In genomic region chr9:136862849-136863622, GRCh38 we compare ENCODE assay signal across 28 cellular contexts. TPM values are rescaled to one million over a fixed set of nuclear protein-coding genes. Genes with fewer than 3 reads are reported as not detected.
DNase-seq lines count a peak whose midpoint lies in the region; ATAC-seq, FAIRE-seq and TF ChIP-seq lines count a peak whose summit lies in the region.
"Had no signal": no experiment of that assay in that cellular context is flagged by ENCODE, and none has a peak within 500 bp of the region (broad histone marks: within the 10 kb centered on the region; RNA-seq: fewer than 3 reads in every experiment).

No MANE protein-coding gene starts in this region.

- TF ChIP-seq EP300 in HepG2 (IDR thresholded peaks at IDR 0.05; ENCODE audit: low read depth in 2 of 2, low read length in 2 of 2) (no peak), HepG2 (CRISPR knock-in tag; IDR thresholded peaks at IDR 0.05; ENCODE audit: borderline replicate concordance) (no peak), stomach (IDR thresholded peaks at IDR 0.05) (no peak)

- H3K27me3 ChIP-seq in HepG2 (ENCODE audit: control insufficient read depth in 1 of 2, insufficient read depth in 2 of 2, low read length in 2 of 2) (no peaks in the 10 kb centered on the region), stomach (no peaks in the 10 kb centered on the region)
- H3K27me3 ChIP-seq: ascending aorta, cardiac muscle cell, neural progenitor cell had no signal

- POLR2A ChIA-PET in WTC11 (lab: Charles Lee) (no interaction called here), HepG2 (lab: Yijun Ruan, JAX) (interaction anchor here (1.2 kb wide), 1 partner anchor 15 kb away, joined by 4 read pairs; no protein-coding TSS in a partner anchor)

- no peak overlapping the region for H3K27ac Mint-ChIP-seq in WTC11
- H3K27ac Mint-ChIP-seq: neural progenitor cell had no signal

- TF ChIP-seq CTCF in WTC11 (IDR thresholded peaks at IDR 0.05): no peak
- no peak for TF ChIP-seq CTCF in HepG2 (CRISPR knock-in tag; IDR thresholded peaks at IDR 0.05)
- TF ChIP-seq CTCF in stomach (IDR thresholded peaks at IDR 0.05): no peak

- in situ Hi-C loops in HepG2 (cut with HindIII; ENCODE audit: extremely low pct_ligation_motif_present, low pct_unique_long_range_greater_than_20kb): no loop called here

- H3K36me3 ChIP-seq in HepG2 (replicated peaks in 1 of 2; ENCODE audit: control insufficient read depth in 1 of 2, insufficient read depth in 2 of 2, low read length in 2 of 2): peaks cover 17 to 37% of the 10 kb centered on the region in 2 experiments
- peaks cover 34 to 44% (median 39%) of the 10 kb centered on the region in 4 donors for H3K36me3 ChIP-seq in stomach
- H3K36me3 ChIP-seq: neural progenitor cell had no signal

- no peak for TF ChIP-seq RAD21 in HepG2 (CRISPR knock-in tag; IDR thresholded peaks at IDR 0.05)

- H3K4me1 Mint-ChIP-seq in WTC11: peaks cover 4% of the 10 kb centered on the region

- H3K4me1 ChIP-seq in HepG2 (ENCODE audit: insufficient read depth, low read length) (peaks cover 49% of the 10 kb centered on the region), stomach (peaks cover 46 to 79% (median 72%) of the 10 kb centered on the region in 4 donors)

- H3K4me3 Mint-ChIP-seq in WTC11: no peak overlapping the region
- H3K4me3 Mint-ChIP-seq: activated naive CD8-positive, alpha-beta T cell treated with anti-CD3 and anti-CD28 coated beads, Interleukin-2, amount 10 ng/mL, durations not matched to agents 7 days and 5 days had no signal

- H3K9me3 ChIP-seq in HepG2 (ENCODE audit: low read length) (no peaks in the 10 kb centered on the region), stomach (no peaks in the 10 kb centered on the region)
- H3K9me3 ChIP-seq: ascending aorta had no signal

- intact Hi-C loops in HepG2 (cut with micrococcal nuclease; ENCODE audit: unreplicated experiment): no loop called here
- intact Hi-C loops in sciatic nerve (cut with DNase I): no loop called here
- intact Hi-C loops in stomach (cut with DNase I; ENCODE audit: low total_unique reads): no loop called here

- H3K79me2 ChIP-seq in HepG2 (ENCODE audit: insufficient read depth, low read length): peaks cover 20% of the 10 kb centered on the region

- BruUV-seq in HepG2 (replicated peaks; lab: Mats Ljungman, UMichigan): no TSS peak

- peak; percentile 30 for DNase-seq in activated CD4-positive, CD25-positive, alpha-beta regulatory T cell treated with anti-CD3 and anti-CD28 coated beads, Interleukin-2, amount 50 U/mL, for 72 hours
- no peak for DNase-seq in activated CD4-positive, CD25-positive, alpha-beta regulatory T cell (lab: John Stamatoyannopoulos, UW)
- no peak for DNase-seq in WTC11 (ENCODE audit: low spot score)
- DNase-seq in HepG2 (ENCODE audit: low spot score): no peak
- peak; percentile 56 for DNase-seq in sciatic nerve (ENCODE audit: low spot score)
- no peak for DNase-seq in stomach
- DNase-seq in NCI-H1930 (lab: John Stamatoyannopoulos, UW): no peak
- DNase-seq: activated CD4-positive, alpha-beta T cell treated with anti-CD3 and anti-CD28 coated beads for 48 hours; activated CD8-positive, alpha-beta memory T cell treated with anti-CD3 and anti-CD28 coated beads for 24 hours; activated effector memory CD4-positive, alpha-beta T cell treated with Interleukin-2 at 50 U/mL for 16 hours; activated naive CD8-positive, alpha-beta T cell treated with anti-CD3 and anti-CD28 coated beads, Interleukin-2, amount 10 ng/mL, durations not matched to agents 7 days and 5 days; activated T-cell treated with anti-CD3 and anti-CD28 coated beads for 4 hours; C1 segment of cervical spinal cord; effector CD8-positive, alpha-beta T cell; NCI-H2029 treated with DMSO at 0.1 percent for 48 hours; NCI-H526 treated with DMSO at 0.1 percent for 48 hours; SHP77 treated with DMSO at 0.1 percent for 48 hours; stimulated activated CD4-positive, alpha-beta T cell treated with anti-CD3 and anti-CD28 coated beads, Interleukin-4, amount 100 ng/mL, for 4 hours; trophoblast cell had no signal

- no peak overlapping the region for H3K4me2 ChIP-seq in HepG2 (ENCODE audit: low read depth, low read length)
- H3K4me2 ChIP-seq: neural progenitor cell had no signal

- H3K36me3 Mint-ChIP-seq in WTC11: peaks cover 26% of the 10 kb centered on the region

- H3K4me3 ChIP-seq in HepG2 (replicated peaks in 1 of 3; ENCODE audit: insufficient read depth in 1 of 3, low read depth in 2 of 3, low read length in 3 of 3): no peak overlapping the region
- H3K4me3 ChIP-seq in stomach: no peak overlapping the region
- H3K4me3 ChIP-seq: ascending aorta, cardiac muscle cell, coronary artery, HAP-1, neural progenitor cell had no signal

- 0 out of 2 replicates have a peak, but pooled peaks cover 7% of the 10 kb centered on the region for H4K20me1 ChIP-seq in HepG2 (ENCODE audit: insufficient read depth, low read length)

- peaks cover 7% of the 10 kb centered on the region for H3K27me3 Mint-ChIP-seq in WTC11 (ENCODE audit: low read depth)
- H3K27me3 Mint-ChIP-seq: activated naive CD8-positive, alpha-beta T cell treated with anti-CD3 and anti-CD28 coated beads, Interleukin-2, amount 10 ng/mL, durations not matched to agents 7 days and 5 days had no signal

- ATAC-seq in WTC11 (no peak), HepG2 (no peak), sciatic nerve (no peak), HG02678 (IDR thresholded peaks at IDR 0.05; ENCODE audit: unreplicated experiment) (no peak)

- H3K27ac ChIP-seq in HepG2 (ENCODE audit: extremely low read length, insufficient read depth, low read length) (no peak overlapping the region), stomach (no peak overlapping the region)
- H3K27ac ChIP-seq: 22Rv1, ascending aorta, cardiac muscle cell, coronary artery, HL-60, neural progenitor cell had no signal

- H3K9ac ChIP-seq in HepG2 (ENCODE audit: insufficient read depth, low read depth, low read length): no peak overlapping the region
- H3K9ac ChIP-seq: neural progenitor cell had no signal

- CTCF ChIA-PET in WTC11 (lab: Charles Lee): no interaction called here
- CTCF ChIA-PET in HepG2 (lab: Yijun Ruan, JAX; ENCODE audit: low intra/inter-chr PET ratio, low total read pairs): no interaction called here

- H3K9me3 Mint-ChIP-seq in WTC11: peaks cover 6% of the 10 kb centered on the region
- H3K9me3 Mint-ChIP-seq: activated naive CD8-positive, alpha-beta T cell treated with anti-CD3 and anti-CD28 coated beads, Interleukin-2, amount 10 ng/mL, durations not matched to agents 7 days and 5 days had no signal

- FAIRE-seq in HepG2 (lab: Jason Lieb, UNC): no peak
- FAIRE-seq: GM12892 had no signal

- no peak overlapping the region for H2AFZ ChIP-seq in HepG2 (ENCODE audit: low read length)
- H2AFZ ChIP-seq: neural progenitor cell had no signal

- 98% methylated on average over 23 of the region's 31 CpGs for WGBS in HepG2 (ENCODE audit: low lambda C conversion rate)
- WGBS in stomach, 5 donors: 84 to 91% (median 88%) methylated on average over 23 to 31 of the region's 31 CpGs

- TF ChIP-seq POLR2A in HepG2 (IDR thresholded peaks at IDR 0.05; ENCODE audit: insufficient read depth in 1 of 2, low read depth in 2 of 2, low read length in 2 of 2) (no peak), stomach (IDR thresholded peaks at IDR 0.05) (no peak)

RNA-seq across cellular contexts. Expression of gene EDF1, which starts 3.1 kb away (rescaled TPM):
- total RNA-seq in WTC11 (2021) (312 to 334 TPM (median 328 TPM) in 3 replicates), HepG2 (2016; rRNA removed; fragmentation: Illumina TruSeq; extraction: Trizol) (379 and 474 TPM in 2 replicates), sciatic nerve (201 TPM), stomach (100 to 1,000 TPM; 132 to 229 (median 208) TPM)
- 152 and 180 TPM in 2 replicates for total RNA-seq in HepG2 (2016; cell fraction: cytosol; rRNA removed; fragmentation: Illumina TruSeq; extraction: Trizol; ENCODE audit: low read depth)
- total RNA-seq in HepG2 (2016; cell fraction: insoluble cytoplasmic fraction; rRNA removed; fragmentation: Illumina TruSeq; extraction: Trizol): 390 and 529 TPM in 2 replicates
- 186 and 193 TPM in 2 replicates for total RNA-seq in HepG2 (2016; cell fraction: membrane; rRNA removed; fragmentation: Illumina TruSeq; extraction: Trizol)
- 157 and 160 TPM in 2 replicates for total RNA-seq in HepG2 (2016; cell fraction: nucleus; rRNA removed; fragmentation: Illumina TruSeq; extraction: Trizol)
- polyA plus RNA-seq in HepG2 (2011; rRNA removed) (235 and 269 TPM in 2 replicates), stomach (100 to 1,000 TPM; 572 to 798 (median 789) TPM)
- 392 and 430 TPM in 2 replicates for polyA plus RNA-seq in HepG2 (2011; cell fraction: cytosol; rRNA removed)
- 129 and 177 TPM in 2 replicates for polyA plus RNA-seq in HepG2 (2011; cell fraction: nucleus; rRNA removed)
- polyA plus RNA-seq in HepG2 (2012): 257 and 326 TPM in 2 replicates
- polyA plus RNA-seq in HepG2 (2016; cell fraction: cytosol; fragmentation: Illumina TruSeq; extraction: Trizol; ENCODE audit: low read depth): 191 and 202 TPM in 2 replicates
- polyA plus RNA-seq in HepG2 (2016; cell fraction: insoluble cytoplasmic fraction; fragmentation: Illumina TruSeq; extraction: Trizol; ENCODE audit: low read depth): 553 and 620 TPM in 2 replicates
- 198 and 200 TPM in 2 replicates for polyA plus RNA-seq in HepG2 (2016; cell fraction: membrane; fragmentation: Illumina TruSeq; extraction: Trizol; ENCODE audit: low read depth)
- 307 and 322 TPM in 2 replicates for polyA plus RNA-seq in HepG2 (2016; cell fraction: nucleus; fragmentation: Illumina TruSeq; extraction: Trizol; ENCODE audit: insufficient read depth, low read depth)
- 34.3 and 99.7 TPM in 2 replicates for polyA minus RNA-seq in HepG2 (2011; rRNA and poly(A)+ RNA removed; ENCODE audit: low replicate concordance)
- polyA minus RNA-seq in HepG2 (2011; cell fraction: cytosol; rRNA and poly(A)+ RNA removed): 87.8 and 91.0 TPM in 2 replicates
- 84.2 and 94.6 TPM in 2 replicates for polyA minus RNA-seq in HepG2 (2011; cell fraction: nucleus; rRNA and poly(A)+ RNA removed)

RNA-seq across cellular contexts. Expression of gene MAMDC4, which starts 10.9 kb away (rescaled TPM):
- total RNA-seq in WTC11 (2021): 6.7 to 12.1 TPM (median 10.9 TPM) in 3 replicates
- total RNA-seq in HepG2 (2016; rRNA removed; fragmentation: Illumina TruSeq; extraction: Trizol): 1.2 and 6.0 TPM in 2 replicates
- 1.7 and 2.2 TPM in 2 replicates for total RNA-seq in HepG2 (2016; cell fraction: cytosol; rRNA removed; fragmentation: Illumina TruSeq; extraction: Trizol; ENCODE audit: low read depth)
- 1.0 and 7.5 TPM in 2 replicates for total RNA-seq in HepG2 (2016; cell fraction: insoluble cytoplasmic fraction; rRNA removed; fragmentation: Illumina TruSeq; extraction: Trizol)
- 0.83 and 1.1 TPM in 2 replicates for total RNA-seq in HepG2 (2016; cell fraction: membrane; rRNA removed; fragmentation: Illumina TruSeq; extraction: Trizol)
- total RNA-seq in HepG2 (2016; cell fraction: nucleus; rRNA removed; fragmentation: Illumina TruSeq; extraction: Trizol): 7.7 and 10.7 TPM in 2 replicates
- polyA plus RNA-seq in HepG2 (2011; rRNA removed): 6.8 and 7.9 TPM in 2 replicates
- polyA plus RNA-seq in HepG2 (2011; cell fraction: cytosol; rRNA removed): 1.2 and 2.6 TPM in 2 replicates
- 170 and 232 TPM in 2 replicates for polyA plus RNA-seq in HepG2 (2011; cell fraction: nucleus; rRNA removed)
- polyA plus RNA-seq in HepG2 (2012): 6.5 and 6.7 TPM in 2 replicates
- 0.48 and 0.49 TPM in 2 replicates for polyA plus RNA-seq in HepG2 (2016; cell fraction: cytosol; fragmentation: Illumina TruSeq; extraction: Trizol; ENCODE audit: low read depth)
- 1.2 and 1.3 TPM in 2 replicates for polyA plus RNA-seq in HepG2 (2016; cell fraction: insoluble cytoplasmic fraction; fragmentation: Illumina TruSeq; extraction: Trizol; ENCODE audit: low read depth)
- 0.57 and 0.68 TPM in 2 replicates for polyA plus RNA-seq in HepG2 (2016; cell fraction: membrane; fragmentation: Illumina TruSeq; extraction: Trizol; ENCODE audit: low read depth)
- polyA plus RNA-seq in HepG2 (2016; cell fraction: nucleus; fragmentation: Illumina TruSeq; extraction: Trizol; ENCODE audit: insufficient read depth, low read depth): 32.1 and 33.9 TPM in 2 replicates
- 0.96 and 2.4 TPM in 2 replicates for polyA minus RNA-seq in HepG2 (2011; rRNA and poly(A)+ RNA removed; ENCODE audit: low replicate concordance)
- polyA minus RNA-seq in HepG2 (2011; cell fraction: cytosol; rRNA and poly(A)+ RNA removed): 0.69 and 1.2 TPM in 2 replicates
- 8.8 and 10.9 TPM in 2 replicates for polyA minus RNA-seq in HepG2 (2011; cell fraction: nucleus; rRNA and poly(A)+ RNA removed)
- total RNA-seq in sciatic nerve: 3.0 TPM
- total RNA-seq in stomach: 100 to 1,000 TPM in 1 of 5 donors, 1 to 10 TPM in 4; 1.8 to 317 (median 5.8) TPM
- polyA plus RNA-seq in stomach: 10 to 100 TPM in 1 of 3 donors, 1 to 10 TPM in 2; 1.1 to 11.2 (median 3.1) TPM

RNA-seq across cellular contexts. Expression of gene PHPT1, which starts 13.8 kb away (rescaled TPM):
- total RNA-seq in WTC11 (2021): 138 to 176 TPM (median 173 TPM) in 3 replicates
- 155 and 192 TPM in 2 replicates for total RNA-seq in HepG2 (2016; rRNA removed; fragmentation: Illumina TruSeq; extraction: Trizol)
- 102 and 115 TPM in 2 replicates for total RNA-seq in HepG2 (2016; cell fraction: cytosol; rRNA removed; fragmentation: Illumina TruSeq; extraction: Trizol; ENCODE audit: low read depth)
- total RNA-seq in HepG2 (2016; cell fraction: insoluble cytoplasmic fraction; rRNA removed; fragmentation: Illumina TruSeq; extraction: Trizol): 166 and 201 TPM in 2 replicates
- total RNA-seq in HepG2 (2016; cell fraction: membrane; rRNA removed; fragmentation: Illumina TruSeq; extraction: Trizol): 119 and 147 TPM in 2 replicates
- 76.8 and 86.8 TPM in 2 replicates for total RNA-seq in HepG2 (2016; cell fraction: nucleus; rRNA removed; fragmentation: Illumina TruSeq; extraction: Trizol)
- 184 and 189 TPM in 2 replicates for polyA plus RNA-seq in HepG2 (2011; rRNA removed)
- polyA plus RNA-seq in HepG2 (2011; cell fraction: cytosol; rRNA removed): 184 and 289 TPM in 2 replicates
- polyA plus RNA-seq in HepG2 (2011; cell fraction: nucleus; rRNA removed): 352 and 483 TPM in 2 replicates
- 109 and 121 TPM in 2 replicates for polyA plus RNA-seq in HepG2 (2012)
- polyA plus RNA-seq in HepG2 (2016; cell fraction: cytosol; fragmentation: Illumina TruSeq; extraction: Trizol; ENCODE audit: low read depth): 97.4 and 122 TPM in 2 replicates
- 136 and 146 TPM in 2 replicates for polyA plus RNA-seq in HepG2 (2016; cell fraction: insoluble cytoplasmic fraction; fragmentation: Illumina TruSeq; extraction: Trizol; ENCODE audit: low read depth)
- 95.2 and 109 TPM in 2 replicates for polyA plus RNA-seq in HepG2 (2016; cell fraction: membrane; fragmentation: Illumina TruSeq; extraction: Trizol; ENCODE audit: low read depth)
- 167 and 176 TPM in 2 replicates for polyA plus RNA-seq in HepG2 (2016; cell fraction: nucleus; fragmentation: Illumina TruSeq; extraction: Trizol; ENCODE audit: insufficient read depth, low read depth)
- 32.0 and 34.3 TPM in 2 replicates for polyA minus RNA-seq in HepG2 (2011; rRNA and poly(A)+ RNA removed; ENCODE audit: low replicate concordance)
- 21.5 and 26.7 TPM in 2 replicates for polyA minus RNA-seq in HepG2 (2011; cell fraction: cytosol; rRNA and poly(A)+ RNA removed)
- 33.4 and 39.9 TPM in 2 replicates for polyA minus RNA-seq in HepG2 (2011; cell fraction: nucleus; rRNA and poly(A)+ RNA removed)
- 76.4 TPM for total RNA-seq in sciatic nerve
- 10 to 100 TPM; 31.5 to 45.5 (median 38.8) TPM for total RNA-seq in stomach
- 100 to 1,000 TPM; 151 to 168 (median 156) TPM for polyA plus RNA-seq in stomach

RNA-seq across cellular contexts. Expression of gene AJM1, which starts 20.8 kb away (rescaled TPM):
- total RNA-seq in WTC11 (2021) (1.6 to 1.7 TPM (median 1.6 TPM) in 3 replicates), HepG2 (2016; rRNA removed; fragmentation: Illumina TruSeq; extraction: Trizol) (0.48 and 1.1 TPM in 2 replicates), sciatic nerve (3.1 TPM), stomach (10 to 100 TPM in 2 of 5 donors, 1 to 10 TPM in 3; 1.4 to 37.4 (median 9.3) TPM)
- total RNA-seq in HepG2 (2016; cell fraction: cytosol; rRNA removed; fragmentation: Illumina TruSeq; extraction: Trizol; ENCODE audit: low read depth): 0.61 and 0.71 TPM in 2 replicates
- 0.30 and 1.00 TPM in 2 replicates for total RNA-seq in HepG2 (2016; cell fraction: insoluble cytoplasmic fraction; rRNA removed; fragmentation: Illumina TruSeq; extraction: Trizol)
- total RNA-seq in HepG2 (2016; cell fraction: membrane; rRNA removed; fragmentation: Illumina TruSeq; extraction: Trizol): 0.59 and 0.90 TPM in 2 replicates
- total RNA-seq in HepG2 (2016; cell fraction: nucleus; rRNA removed; fragmentation: Illumina TruSeq; extraction: Trizol): 1.0 TPM in 2 replicates
- polyA plus RNA-seq in HepG2 (2011; rRNA removed) (1.2 and 1.4 TPM in 2 replicates), stomach (1 to 10 TPM in 2 of 3 donors, under 1 TPM in 1; 0.46 to 3.3 (median 1.5) TPM)
- 0.45 and 0.97 TPM in 2 replicates for polyA plus RNA-seq in HepG2 (2011; cell fraction: cytosol; rRNA removed)
- 22.1 and 27.9 TPM in 2 replicates for polyA plus RNA-seq in HepG2 (2011; cell fraction: nucleus; rRNA removed)
- 2.2 TPM in 2 replicates for polyA plus RNA-seq in HepG2 (2012)
- polyA plus RNA-seq in HepG2 (2016; cell fraction: cytosol; fragmentation: Illumina TruSeq; extraction: Trizol; ENCODE audit: low read depth): 0.40 and 0.78 TPM in 2 replicates
- polyA plus RNA-seq in HepG2 (2016; cell fraction: insoluble cytoplasmic fraction; fragmentation: Illumina TruSeq; extraction: Trizol; ENCODE audit: low read depth): 0.61 and 0.74 TPM in 2 replicates
- 0.52 and 0.76 TPM in 2 replicates for polyA plus RNA-seq in HepG2 (2016; cell fraction: membrane; fragmentation: Illumina TruSeq; extraction: Trizol; ENCODE audit: low read depth)
- 4.1 and 4.6 TPM in 2 replicates for polyA plus RNA-seq in HepG2 (2016; cell fraction: nucleus; fragmentation: Illumina TruSeq; extraction: Trizol; ENCODE audit: insufficient read depth, low read depth)
- polyA minus RNA-seq in HepG2 (2011; rRNA and poly(A)+ RNA removed; ENCODE audit: low replicate concordance): 0.77 and 1.1 TPM in 2 replicates
- 1.5 and 1.8 TPM in 2 replicates for polyA minus RNA-seq in HepG2 (2011; cell fraction: cytosol; rRNA and poly(A)+ RNA removed)
- polyA minus RNA-seq in HepG2 (2011; cell fraction: nucleus; rRNA and poly(A)+ RNA removed): 3.0 and 3.3 TPM in 2 replicates

RNA-seq across cellular contexts. Expression of gene TRAF2, which starts 23.3 kb away (rescaled TPM):
- total RNA-seq in WTC11 (2021): 55.0 to 62.5 TPM (median 61.3 TPM) in 3 replicates
- 13.4 and 13.6 TPM in 2 replicates for total RNA-seq in HepG2 (2016; rRNA removed; fragmentation: Illumina TruSeq; extraction: Trizol)
- 2.6 and 2.9 TPM in 2 replicates for total RNA-seq in HepG2 (2016; cell fraction: cytosol; rRNA removed; fragmentation: Illumina TruSeq; extraction: Trizol; ENCODE audit: low read depth)
- 12.1 and 13.9 TPM in 2 replicates for total RNA-seq in HepG2 (2016; cell fraction: insoluble cytoplasmic fraction; rRNA removed; fragmentation: Illumina TruSeq; extraction: Trizol)
- 4.8 and 6.0 TPM in 2 replicates for total RNA-seq in HepG2 (2016; cell fraction: membrane; rRNA removed; fragmentation: Illumina TruSeq; extraction: Trizol)
- 10.7 and 13.3 TPM in 2 replicates for total RNA-seq in HepG2 (2016; cell fraction: nucleus; rRNA removed; fragmentation: Illumina TruSeq; extraction: Trizol)
- polyA plus RNA-seq in HepG2 (2011; rRNA removed): 12.4 and 15.5 TPM in 2 replicates
- 8.6 and 12.5 TPM in 2 replicates for polyA plus RNA-seq in HepG2 (2011; cell fraction: cytosol; rRNA removed)
- 30.8 and 35.5 TPM in 2 replicates for polyA plus RNA-seq in HepG2 (2011; cell fraction: nucleus; rRNA removed)
- 7.0 and 8.7 TPM in 2 replicates for polyA plus RNA-seq in HepG2 (2012)
- polyA plus RNA-seq in HepG2 (2016; cell fraction: cytosol; fragmentation: Illumina TruSeq; extraction: Trizol; ENCODE audit: low read depth): 1.7 and 2.3 TPM in 2 replicates
- 11.2 and 13.9 TPM in 2 replicates for polyA plus RNA-seq in HepG2 (2016; cell fraction: insoluble cytoplasmic fraction; fragmentation: Illumina TruSeq; extraction: Trizol; ENCODE audit: low read depth)
- polyA plus RNA-seq in HepG2 (2016; cell fraction: membrane; fragmentation: Illumina TruSeq; extraction: Trizol; ENCODE audit: low read depth): 3.5 and 4.0 TPM in 2 replicates
- polyA plus RNA-seq in HepG2 (2016; cell fraction: nucleus; fragmentation: Illumina TruSeq; extraction: Trizol; ENCODE audit: insufficient read depth, low read depth): 24.7 and 26.6 TPM in 2 replicates
- polyA minus RNA-seq in HepG2 (2011; rRNA and poly(A)+ RNA removed; ENCODE audit: low replicate concordance): 25.6 and 44.8 TPM in 2 replicates
- 10.1 and 12.2 TPM in 2 replicates for polyA minus RNA-seq in HepG2 (2011; cell fraction: cytosol; rRNA and poly(A)+ RNA removed)
- polyA minus RNA-seq in HepG2 (2011; cell fraction: nucleus; rRNA and poly(A)+ RNA removed): 13.0 and 15.2 TPM in 2 replicates
- total RNA-seq in sciatic nerve: 17.0 TPM
- 100 to 1,000 TPM in 1 of 5 donors, 10 to 100 TPM in 2, 1 to 10 TPM in 2; 5.5 to 248 (median 12.8) TPM for total RNA-seq in stomach
- 10 to 100 TPM; 10.0 to 12.1 (median 11.3) TPM for polyA plus RNA-seq in stomach

Comparison
In these comparisons a context has a peak if more than half of its experiments do, and no peak if none do; other contexts are left out.
1. DNase-seq: peak in activated CD4-positive, CD25-positive, alpha-beta regulatory T cell treated with anti-CD3 and anti-CD28 coated beads, Interleukin-2, amount 50 U/mL, for 72 hours (single experiment) and sciatic nerve (single experiment); none in activated CD4-positive, CD25-positive, alpha-beta regulatory T cell (0 of 4), WTC11 (single experiment), HepG2 (single experiment), stomach (single experiment) and NCI-H1930 (0 of 2).